Comparison of ENCODE assay signal across 29 cellular contexts in the genomic region with DNA sequence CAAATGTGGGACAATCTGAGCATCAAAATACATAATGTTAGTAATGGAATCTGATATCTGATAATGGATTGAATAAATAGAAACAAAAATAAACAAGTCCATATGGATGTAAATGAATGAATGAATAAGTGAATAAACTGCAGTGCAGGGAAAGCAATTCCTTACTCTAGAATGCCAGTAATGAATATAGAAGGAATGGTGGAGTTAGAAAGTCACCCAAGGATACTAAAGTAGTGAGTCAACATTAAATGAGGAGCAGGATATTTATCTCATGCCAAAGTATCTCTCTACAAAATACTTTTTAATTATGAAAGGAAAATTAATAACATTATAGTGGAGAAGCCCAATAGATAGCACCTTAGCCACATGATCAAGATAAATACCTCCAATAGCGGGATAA.
"Had no signal": no experiment of that assay in that cellular context is flagged by ENCODE, and none has a peak within 500 bp of the region (broad histone marks: within the 10 kb centered on the region; RNA-seq: fewer than 3 reads in every experiment).

No MANE protein-coding gene starts in this region.

- H3K27me3 Mint-ChIP-seq: dendritic cell treated with granulocyte-macrophage colony-stimulating factor and Interleukin-4, amounts not matched to agents 40 ng/mL and 50 ng/mL, for 4 days; naive thymus-derived CD4-positive, alpha-beta T cell; stimulated activated memory B cell treated with anti-CD40 and anti-IgM and Interleukin-4, amounts not matched to agents 10 μg/mL and 1 μg/mL and 100 μg/mL, for 72 hours; type B pancreatic cell had no signal

- H3K36me3 Mint-ChIP-seq: naive thymus-derived CD4-positive, alpha-beta T cell; neural progenitor cell; stimulated activated memory B cell treated with anti-CD40 and anti-IgM and Interleukin-4, amounts not matched to agents 10 μg/mL and 1 μg/mL and 100 μg/mL, for 72 hours had no signal

- H3K4me3 ChIP-seq: colonic mucosa, esophagus muscularis mucosa, lower lobe of right lung, neural progenitor cell, ovary, psoas muscle, sigmoid colon, skin epidermis, spleen, testis, tibial artery had no signal

- H3K9me3 ChIP-seq: colonic mucosa, esophagus muscularis mucosa, lower lobe of right lung, ovary, psoas muscle, sigmoid colon, spleen, testis, tibial artery had no signal

- DNase-seq: colonic mucosa; effector memory CD4-positive, alpha-beta T cell; head of caudate nucleus; left ventricle myocardium superior; lower lobe of right lung; midbrain; naive thymus-derived CD4-positive, alpha-beta T cell; ovary; posterior cingulate gyrus; psoas muscle; right cardiac atrium; sigmoid colon; spleen; stimulated activated CD4-positive, alpha-beta T cell treated with anti-CD3 and anti-CD28 coated beads, Interleukin-4, amount 100 ng/mL, for 4 hours; stimulated activated naive CD8-positive, alpha-beta T cell treated with anti-CD3 and anti-CD28 coated beads, Interleukin-15, Interleukin-2, amounts not matched to agents 100 U/mL and 50 U/mL, for 24 hours; substantia nigra; testis; tibial artery had no signal

- H3K4me1 Mint-ChIP-seq: naive thymus-derived CD4-positive, alpha-beta T cell; stimulated activated memory B cell treated with anti-CD40 and anti-IgM and Interleukin-4, amounts not matched to agents 10 μg/mL and 1 μg/mL and 100 μg/mL, for 72 hours had no signal

- H3K4me3 Mint-ChIP-seq: dendritic cell treated with granulocyte-macrophage colony-stimulating factor and Interleukin-4, amounts not matched to agents 40 ng/mL and 50 ng/mL, for 4 days; naive thymus-derived CD4-positive, alpha-beta T cell; nephron; neural progenitor cell; stimulated activated memory B cell treated with anti-CD40 and anti-IgM and Interleukin-4, amounts not matched to agents 10 μg/mL and 1 μg/mL and 100 μg/mL, for 72 hours; type B pancreatic cell had no signal

- H3K27ac ChIP-seq: colonic mucosa, esophagus muscularis mucosa, lower lobe of right lung, neural progenitor cell, ovary, psoas muscle, sigmoid colon, skin epidermis, spleen, testis, tibial artery had no signal

- H3K9ac ChIP-seq: neural progenitor cell had no signal

- H2AFZ ChIP-seq: neural progenitor cell had no signal

- FAIRE-seq: endothelial cell of umbilical vein, frontal cortex, keratinocyte, urothelium cell line had no signal

- H3K9me3 Mint-ChIP-seq: dendritic cell treated with granulocyte-macrophage colony-stimulating factor and Interleukin-4, amounts not matched to agents 40 ng/mL and 50 ng/mL, for 4 days; naive thymus-derived CD4-positive, alpha-beta T cell; nephron; neural progenitor cell; stimulated activated memory B cell treated with anti-CD40 and anti-IgM and Interleukin-4, amounts not matched to agents 10 μg/mL and 1 μg/mL and 100 μg/mL, for 72 hours; type B pancreatic cell had no signal

- H3K27ac Mint-ChIP-seq: dendritic cell treated with granulocyte-macrophage colony-stimulating factor and Interleukin-4, amounts not matched to agents 40 ng/mL and 50 ng/mL, for 4 days; naive thymus-derived CD4-positive, alpha-beta T cell; nephron; neural progenitor cell; stimulated activated memory B cell treated with anti-CD40 and anti-IgM and Interleukin-4, amounts not matched to agents 10 μg/mL and 1 μg/mL and 100 μg/mL, for 72 hours; type B pancreatic cell had no signal

- H3K36me3 ChIP-seq: colonic mucosa, esophagus muscularis mucosa, lower lobe of right lung, neural progenitor cell, ovary, sigmoid colon, spleen, tibial artery had no signal

- H3K27me3 ChIP-seq: colonic mucosa, esophagus muscularis mucosa, neural progenitor cell, ovary, sigmoid colon, spleen, testis, tibial artery had no signal

- H3K4me2 ChIP-seq: neural progenitor cell had no signal

- H3K4me1 ChIP-seq: colonic mucosa, lower lobe of right lung, neural progenitor cell, spleen had no signal

- ATAC-seq: left ventricle myocardium superior; lower lobe of right lung; naive thymus-derived CD4-positive, alpha-beta T cell; psoas muscle; right cardiac atrium; stimulated activated memory B cell treated with anti-CD40 and anti-IgM and Interleukin-4, amounts not matched to agents 10 μg/mL and 1 μg/mL and 100 μg/mL, for 72 hours; stimulated activated naive CD8-positive, alpha-beta T cell treated with anti-CD3 and anti-CD28 coated beads, Interleukin-15, Interleukin-2, amounts not matched to agents 100 U/mL and 50 U/mL, for 24 hours had no signal
